Comparison of ENCODE assay signal across 8 cellular contexts in the genomic region with DNA sequence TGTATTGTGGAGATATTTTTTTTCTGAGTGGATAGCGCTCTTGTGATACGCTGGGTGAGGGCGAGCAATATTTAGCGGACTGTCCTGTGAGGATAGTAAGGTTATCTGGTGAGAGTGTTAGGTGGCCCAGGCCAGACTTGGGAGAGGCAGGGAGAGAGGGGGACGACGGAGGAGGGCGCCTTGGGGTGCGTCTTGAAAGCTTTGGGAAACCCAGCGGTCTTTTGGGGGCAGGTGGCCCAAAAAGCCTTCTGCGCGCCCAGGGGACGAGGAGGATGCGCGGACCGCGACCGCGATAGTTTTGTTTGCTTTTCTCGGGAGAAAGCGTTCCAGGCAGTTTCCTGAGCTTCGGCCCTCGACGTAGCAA. TPM values are rescaled to one million over a fixed set of nuclear protein-coding genes. Genes with fewer than 3 reads are reported as not detected.
DNase-seq lines count a peak whose midpoint lies in the region; ATAC-seq and TF ChIP-seq lines count a peak whose summit lies in the region.

No MANE protein-coding gene starts in this region.

- H3K4me2 ChIP-seq in HCT116 (ENCODE audit: low read length), result peak overlapping the region; percentile 87

- BruUV-seq in A673 (replicated peaks; lab: Mats Ljungman, UMichigan) (no TSS peak), HCT116 (replicated peaks; lab: Mats Ljungman, UMichigan) (no TSS peak)

- TF ChIP-seq EP300 in tibial nerve (IDR thresholded peaks at IDR 0.05), result no peak

- H3K9me3 ChIP-seq in A673 (ENCODE audit: low read depth, low read length, poor library complexity, severe bottlenecking), result no peaks in the 10 kb centered on the region
- no peaks in the 10 kb centered on the region for H3K9me3 ChIP-seq in HCT116 (ENCODE audit: control insufficient read depth in 1 of 2, insufficient read depth in 1 of 2, low read depth in 1 of 2, low read length in 2 of 2)
- H3K9me3 ChIP-seq in liver (ENCODE audit: control insufficient read depth in 4 of 4, low read length in 3 of 4), result no peaks in the 10 kb centered on the region
- H3K9me3 ChIP-seq in tibial nerve, result no peaks in the 10 kb centered on the region

- H3K4me1 ChIP-seq in A673 (ENCODE audit: insufficient read depth, low read length, poor library complexity, severe bottlenecking), result peaks cover 18% of the 10 kb centered on the region
- H3K4me1 ChIP-seq in HCT116 (ENCODE audit: control insufficient read depth in 1 of 2, insufficient read depth in 2 of 2, low read length in 2 of 2), result peaks cover 14 to 22% of the 10 kb centered on the region in 2 experiments
- peaks cover 0 to 9% (median 6%) of the 10 kb centered on the region in 4 donors for H3K4me1 ChIP-seq in liver (ENCODE audit: control insufficient read depth in 4 of 4, insufficient read depth in 4 of 4, low read length in 3 of 4)
- H3K4me1 ChIP-seq in tibial nerve, result peaks cover 0 to 28% (median 17%) of the 10 kb centered on the region in 4 donors

- ATAC-seq in HCT116, result peak; percentile 2

- no peak for DNase-seq in A673 (ENCODE audit: low spot score)
- DNase-seq in HCT116 (ENCODE audit: low read depth, low spot score), result no peak
- no peak for DNase-seq in astrocyte of the cerebellum (ENCODE audit: low read depth)
- no peak for DNase-seq in tibial nerve (ENCODE audit: low spot score in 2 of 2)
- no peak for DNase-seq in GM10266 (ENCODE audit: extremely low spot score)
- DNase-seq in DMS 273 treated with DMSO at 0.1 percent for 48 hours (lab: John Stamatoyannopoulos, UW), result no peak
- no peak for DNase-seq in NCI-H128 (lab: John Stamatoyannopoulos, UW; ENCODE audit: unreplicated experiment)

- no peak for TF ChIP-seq RAD21 in HCT116 (IDR thresholded peaks at IDR 0.05; ENCODE audit: low read depth)
- TF ChIP-seq RAD21 in liver (IDR thresholded peaks at IDR 0.05), result no peak

- peak overlapping the region; percentile 80 for H3K27ac ChIP-seq in A673 (ENCODE audit: low read depth, low read length, poor library complexity, severe bottlenecking)
- H3K27ac ChIP-seq in HCT116 (ENCODE audit: low read depth, low read length), result peak overlapping the region; percentile 87
- peak overlapping the region; percentile 35 to 69 for H3K27ac ChIP-seq in liver (ENCODE audit: low read depth in 1 of 2, low read length in 2 of 2)
- H3K27ac ChIP-seq in tibial nerve, result peak overlapping the region; percentile 74 to 92 (median 91)

- CTCF ChIA-PET in A673 (lab: Charles Lee), result no interaction called here
- CTCF ChIA-PET in HCT116 (lab: Charles Lee), result no interaction called here

- H2AFZ ChIP-seq in HCT116 (ENCODE audit: low read depth, low read length, poor library complexity, severe bottlenecking), result peak overlapping the region; percentile 0

- WGBS in liver, result 11% methylated on average over 23 of the region's 23 CpGs
- 8 to 13% methylated on average over 20 to 23 of the region's 23 CpGs for WGBS in tibial nerve, 2 donors

- no peaks in the 10 kb centered on the region for H3K9me2 ChIP-seq in HCT116 (ENCODE audit: insufficient read depth)

- peaks cover 39% of the 10 kb centered on the region for H3K79me2 ChIP-seq in HCT116 (ENCODE audit: insufficient read depth, low read length)

- in situ Hi-C loops in astrocyte of the cerebellum (cut with HindIII; ENCODE audit: low sequenced_read_pairs), result no loop called here

- RAD21 ChIA-PET in HCT116 (lab: Charles Lee; ENCODE audit: low non-redundant PET in 1 of 2, low total read pairs in 2 of 2, uncharacterized antibody in 2 of 2, unreplicated experiment in 2 of 2), result no interaction called here

- H3K4me3 ChIP-seq in A673 (ENCODE audit: low read depth, low read length, poor library complexity, severe bottlenecking) (peak overlapping the region; percentile 79), HCT116 (replicated peaks in 1 of 2; ENCODE audit: low read depth in 1 of 2, low read length in 2 of 2) (peak overlapping the region; percentile 81 to 95), astrocyte of the cerebellum (ENCODE audit: low read depth, low read length) (peak overlapping the region; percentile 82), liver (ENCODE audit: low read depth in 1 of 3, low read length in 3 of 3) (peak overlapping the region; percentile 49 to 92 (median 92)), tibial nerve (peak overlapping the region; percentile 83 to 96 (median 88))

- intact Hi-C loops in A673 (cut with micrococcal nuclease; ENCODE audit: unreplicated experiment), result loop anchor here (10.0 kb wide), 1 partner anchor 141 kb away; no protein-coding TSS in a partner anchor
- intact Hi-C loops in HCT116 (cut with micrococcal nuclease), result loop anchor here (5.0 kb wide), 1 partner anchor 449 kb away; the partner anchor contains the start of gene ETFBKMT

- H3K27me3 ChIP-seq in A673 (replicated peaks; ENCODE audit: insufficient read depth, low read depth, low read length, poor library complexity), result no peaks in the 10 kb centered on the region
- H3K27me3 ChIP-seq in HCT116 (ENCODE audit: insufficient read depth, low read length), result no peaks in the 10 kb centered on the region
- H3K27me3 ChIP-seq in liver (ENCODE audit: control insufficient read depth in 4 of 4, insufficient read depth in 4 of 4, low read length in 3 of 4), result no peaks in the 10 kb centered on the region
- H3K27me3 ChIP-seq in tibial nerve, result no peaks in the 10 kb centered on the region

- POLR2A ChIA-PET in A673 (lab: Charles Lee; ENCODE audit: low non-redundant PET), result no interaction called here
- POLR2A ChIA-PET in HCT116 (lab: Charles Lee), result interaction anchor here (2.1 kb wide), 1 partner anchor 9 kb away, joined by 10 read pairs; no protein-coding TSS in a partner anchor

- TF ChIP-seq CTCF in A673 (conservative IDR thresholded peaks at IDR 0.05; ENCODE audit: low read depth, low read length), result no peak
- TF ChIP-seq CTCF in HCT116 (IDR thresholded peaks at IDR 0.05 in 2 of 3, conservative IDR thresholded peaks at IDR 0.05 in 1 of 3; ENCODE audit: borderline replicate concordance in 1 of 3, insufficient read depth in 1 of 3, low read depth in 2 of 3, low read length in 2 of 3), result no peak
- no peak for TF ChIP-seq CTCF in astrocyte of the cerebellum (IDR thresholded peaks at IDR 0.05; ENCODE audit: low read depth, low read length, missing control alignments)
- no peak for TF ChIP-seq CTCF in liver (IDR thresholded peaks at IDR 0.05; ENCODE audit: low read depth, low read length, missing input control)
- no peak for TF ChIP-seq CTCF in tibial nerve (IDR thresholded peaks at IDR 0.05)
- no peak for TF ChIP-seq CTCF in GM10266 (IDR thresholded peaks at IDR 0.05; ENCODE audit: control insufficient read depth, insufficient read depth, low read depth, missing control alignments)

- no peak for TF ChIP-seq POLR2A in HCT116 (IDR thresholded peaks at IDR 0.05; ENCODE audit: borderline replicate concordance, extremely low read depth, insufficient read depth, insufficient read length)
- TF ChIP-seq POLR2A in tibial nerve (IDR thresholded peaks at IDR 0.05), result no peak

- no peaks in the 10 kb centered on the region for H3K36me3 ChIP-seq in A673 (ENCODE audit: insufficient read depth, low read length, poor library complexity, severe bottlenecking)
- H3K36me3 ChIP-seq in HCT116 (ENCODE audit: control insufficient read depth in 1 of 2, insufficient read depth in 2 of 2, low read length in 2 of 2), result 0 out of 4 replicates have a peak, but pooled peaks cover 0 to 3% of the 10 kb centered on the region in 2 experiments
- H3K36me3 ChIP-seq in liver (ENCODE audit: control insufficient read depth in 4 of 4, insufficient read depth in 3 of 4, low read depth in 1 of 4, low read length in 3 of 4), result no peaks in the 10 kb centered on the region
- H3K36me3 ChIP-seq in tibial nerve, result no peaks in the 10 kb centered on the region

- no peaks in the 10 kb centered on the region; the same call in 1 of the 2 replicates for H4K20me1 ChIP-seq in HCT116 (ENCODE audit: insufficient read depth)

- H3K9ac ChIP-seq in HCT116 (ENCODE audit: low read length) (peak overlapping the region; percentile 96), liver (ENCODE audit: low read depth in 1 of 2, low read length in 2 of 2) (no peak overlapping the region)

TF ChIP-seq in HCT116, 20 proteins besides CTCF, POLR2A, EP300 and RAD21:
- TF ChIP-seq ZBTB33 (IDR thresholded peaks at IDR 0.05; ENCODE audit: extremely low read depth, insufficient replicate concordance, low read length), result no peak

TF ChIP-seq in liver, 16 proteins besides CTCF, POLR2A, EP300 and RAD21 (continues in another document):
- TF ChIP-seq EGR1 (IDR thresholded peaks at IDR 0.05; ENCODE audit: low read depth in 2 of 2), result no peak
- TF ChIP-seq SP1 (IDR thresholded peaks at IDR 0.05), result no peak
- TF ChIP-seq, protein P1, sequence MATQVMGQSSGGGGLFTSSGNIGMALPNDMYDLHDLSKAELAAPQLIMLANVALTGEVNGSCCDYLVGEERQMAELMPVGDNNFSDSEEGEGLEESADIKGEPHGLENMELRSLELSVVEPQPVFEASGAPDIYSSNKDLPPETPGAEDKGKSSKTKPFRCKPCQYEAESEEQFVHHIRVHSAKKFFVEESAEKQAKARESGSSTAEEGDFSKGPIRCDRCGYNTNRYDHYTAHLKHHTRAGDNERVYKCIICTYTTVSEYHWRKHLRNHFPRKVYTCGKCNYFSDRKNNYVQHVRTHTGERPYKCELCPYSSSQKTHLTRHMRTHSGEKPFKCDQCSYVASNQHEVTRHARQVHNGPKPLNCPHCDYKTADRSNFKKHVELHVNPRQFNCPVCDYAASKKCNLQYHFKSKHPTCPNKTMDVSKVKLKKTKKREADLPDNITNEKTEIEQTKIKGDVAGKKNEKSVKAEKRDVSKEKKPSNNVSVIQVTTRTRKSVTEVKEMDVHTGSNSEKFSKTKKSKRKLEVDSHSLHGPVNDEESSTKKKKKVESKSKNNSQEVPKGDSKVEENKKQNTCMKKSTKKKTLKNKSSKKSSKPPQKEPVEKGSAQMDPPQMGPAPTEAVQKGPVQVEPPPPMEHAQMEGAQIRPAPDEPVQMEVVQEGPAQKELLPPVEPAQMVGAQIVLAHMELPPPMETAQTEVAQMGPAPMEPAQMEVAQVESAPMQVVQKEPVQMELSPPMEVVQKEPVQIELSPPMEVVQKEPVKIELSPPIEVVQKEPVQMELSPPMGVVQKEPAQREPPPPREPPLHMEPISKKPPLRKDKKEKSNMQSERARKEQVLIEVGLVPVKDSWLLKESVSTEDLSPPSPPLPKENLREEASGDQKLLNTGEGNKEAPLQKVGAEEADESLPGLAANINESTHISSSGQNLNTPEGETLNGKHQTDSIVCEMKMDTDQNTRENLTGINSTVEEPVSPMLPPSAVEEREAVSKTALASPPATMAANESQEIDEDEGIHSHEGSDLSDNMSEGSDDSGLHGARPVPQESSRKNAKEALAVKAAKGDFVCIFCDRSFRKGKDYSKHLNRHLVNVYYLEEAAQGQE (IDR thresholded peaks at IDR 0.05), result no peak
- no peak for TF ChIP-seq JUND (IDR thresholded peaks at IDR 0.05)

RNA-seq across cellular contexts. Expression of gene BICD1, which starts 0.5 kb away (rescaled TPM):
- 45.4 and 50.2 TPM in 2 replicates for total RNA-seq in A673 (2021)
- 32.5 TPM for total RNA-seq in HCT116 (2021; ENCODE audit: unreplicated experiment)
- polyA plus RNA-seq in HCT116 (2012), result 14.6 and 16.7 TPM in 2 replicates
- 1 to 10 TPM; 1.3 to 3.4 TPM for total RNA-seq in liver
- under 1 TPM; 0.46 to 0.87 TPM for polyA plus RNA-seq in liver
- total RNA-seq in tibial nerve, result 10 to 100 TPM; 34.9 to 58.8 (median 49.2) TPM
